15 cellular contexts compared by ENCODE assay signal in the genomic region with DNA sequence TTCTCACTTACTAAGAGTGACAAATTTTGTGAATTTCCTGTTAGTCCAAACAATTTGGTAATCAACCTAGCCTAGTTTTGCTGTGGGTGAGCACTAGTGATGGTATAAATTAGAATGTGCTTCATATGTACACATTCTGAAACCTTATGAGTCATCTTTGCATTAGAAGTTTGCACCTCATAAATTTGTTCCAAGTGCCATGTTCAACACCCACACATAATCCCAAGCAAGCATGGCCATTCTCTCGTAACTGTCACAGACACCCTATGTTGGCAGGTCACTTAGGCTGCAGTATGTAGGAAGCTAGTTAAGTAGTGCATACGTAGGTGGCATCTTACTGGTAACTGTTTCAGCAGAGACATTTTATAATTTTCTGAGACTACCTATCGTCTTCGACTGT. TPM values are rescaled to one million over a fixed set of nuclear protein-coding genes. Genes with fewer than 3 reads are reported as not detected.
DNase-seq lines count a peak whose midpoint lies in the region; ATAC-seq and TF ChIP-seq lines count a peak whose summit lies in the region.
"Had no signal": no experiment of that assay in that cellular context is flagged by ENCODE, and none has a peak within 500 bp of the region (broad histone marks: within the 10 kb centered on the region; RNA-seq: fewer than 3 reads in every experiment).

No MANE protein-coding gene starts in this region.

- intact Hi-C loops in psoas muscle (cut with DNase I): no loop called here

- no peaks in the 10 kb centered on the region for H3K27me3 ChIP-seq in psoas muscle (ENCODE audit: insufficient read depth in 3 of 3, low read length in 2 of 3)
- H3K27me3 ChIP-seq: SJCRH30, upper lobe of right lung had no signal

- no peak overlapping the region for H3K27ac ChIP-seq in psoas muscle
- H3K27ac ChIP-seq: SJCRH30, upper lobe of right lung had no signal

- 85 to 89% (median 88%) methylated on average over 4 of the region's 4 CpGs for WGBS in psoas muscle, 3 donors

- no peaks in the 10 kb centered on the region for H3K4me1 ChIP-seq in psoas muscle
- H3K4me1 ChIP-seq: SJCRH30, upper lobe of right lung had no signal

- H3K36me3 ChIP-seq in psoas muscle (ENCODE audit: insufficient read depth in 1 of 2, low read depth in 1 of 2): peaks cover 2 to 12% of the 10 kb centered on the region in 2 donors

- H3K4me1 Mint-ChIP-seq in stimulated activated naive B cell treated with anti-CD40 and anti-IgM and Interleukin-4, amounts not matched to agents 10 μg/mL and 1 μg/mL and 100 μg/mL, for 72 hours: no peaks in the 10 kb centered on the region
- H3K4me1 Mint-ChIP-seq: memory B cell had no signal

- H3K9me3 Mint-ChIP-seq in activated naive CD4-positive, alpha-beta T cell treated with anti-CD3 and anti-CD28 coated beads, Interleukin-2, amount 50 U/mL, for 72 hours: no peaks in the 10 kb centered on the region
- no peaks in the 10 kb centered on the region for H3K9me3 Mint-ChIP-seq in stimulated activated naive B cell treated with anti-CD40 and anti-IgM and Interleukin-4, amounts not matched to agents 10 μg/mL and 1 μg/mL and 100 μg/mL, for 72 hours
- H3K9me3 Mint-ChIP-seq: memory B cell had no signal

- peak in 2 of 3 donors; percentile 28 to 45 for DNase-seq in stimulated activated CD4-positive, alpha-beta T cell treated with anti-CD3 and anti-CD28 coated beads, Interleukin-12 subunit alpha, Interleukin-12 subunit beta, amount 100 ng/mL, for 48 hours (ENCODE audit: low read depth in 2 of 3, low spot score in 1 of 3)
- no peak for DNase-seq in stimulated activated CD4-positive, alpha-beta T cell treated with anti-CD3 and anti-CD28 coated beads, Interleukin-4, amount 100 ng/mL, for 1 hour
- no peak for DNase-seq in activated naive CD4-positive, alpha-beta T cell treated with anti-CD3 and anti-CD28 coated beads, Interleukin-2, amount 50 U/mL, for 72 hours (ENCODE audit: low spot score in 2 of 2)
- DNase-seq in stimulated activated naive B cell treated with anti-CD40 and anti-IgM and Interleukin-4, amounts not matched to agents 10 μg/mL and 1 μg/mL and 100 μg/mL, for 72 hours: no peak
- no peak for DNase-seq in COR-L47 (lab: John Stamatoyannopoulos, UW)
- no peak for DNase-seq in GM10266 (ENCODE audit: extremely low spot score)
- DNase-seq in psoas muscle: no peak
- DNase-seq: AML-193, hippocampal formation, NCI-H1105 treated with DMSO at 0.1 percent for 48 hours, posterior cingulate gyrus, SJCRH30, upper lobe of right lung had no signal

- peak overlapping the region in 1 of 2 donors; percentile 57 for H3K27ac Mint-ChIP-seq in activated naive CD4-positive, alpha-beta T cell treated with anti-CD3 and anti-CD28 coated beads, Interleukin-2, amount 50 U/mL, for 72 hours
- H3K27ac Mint-ChIP-seq in stimulated activated naive B cell treated with anti-CD40 and anti-IgM and Interleukin-4, amounts not matched to agents 10 μg/mL and 1 μg/mL and 100 μg/mL, for 72 hours: no peak overlapping the region

- no peak overlapping the region for H3K4me3 Mint-ChIP-seq in stimulated activated naive B cell treated with anti-CD40 and anti-IgM and Interleukin-4, amounts not matched to agents 10 μg/mL and 1 μg/mL and 100 μg/mL, for 72 hours
- H3K4me3 Mint-ChIP-seq: memory B cell had no signal

- H3K36me3 Mint-ChIP-seq in activated naive CD4-positive, alpha-beta T cell treated with anti-CD3 and anti-CD28 coated beads, Interleukin-2, amount 50 U/mL, for 72 hours: peaks cover 0 to 39% of the 10 kb centered on the region in 2 donors
- peaks cover 6 to 9% of the 10 kb centered on the region in 2 donors for H3K36me3 Mint-ChIP-seq in stimulated activated naive B cell treated with anti-CD40 and anti-IgM and Interleukin-4, amounts not matched to agents 10 μg/mL and 1 μg/mL and 100 μg/mL, for 72 hours

- H3K9me3 ChIP-seq in psoas muscle: no peaks in the 10 kb centered on the region
- H3K9me3 ChIP-seq: SJCRH30, upper lobe of right lung had no signal

- H3K4me3 ChIP-seq in psoas muscle: no peak overlapping the region
- H3K4me3 ChIP-seq: SJCRH30, upper lobe of right lung had no signal

- TF ChIP-seq CTCF in GM10266 (IDR thresholded peaks at IDR 0.05; ENCODE audit: control insufficient read depth, insufficient read depth, low read depth, missing control alignments) (no peak), psoas muscle (IDR thresholded peaks at IDR 0.05) (no peak)

- peak; percentile 45 for ATAC-seq in HG02798 (IDR thresholded peaks at IDR 0.05; ENCODE audit: poor library complexity, unreplicated experiment)
- peak; percentile 81 to 89 for ATAC-seq in activated naive CD4-positive, alpha-beta T cell treated with anti-CD3 and anti-CD28 coated beads, Interleukin-2, amount 50 U/mL, for 72 hours
- peak; percentile 33 to 65 for ATAC-seq in stimulated activated naive B cell treated with anti-CD40 and anti-IgM and Interleukin-4, amounts not matched to agents 10 μg/mL and 1 μg/mL and 100 μg/mL, for 72 hours (replicated peaks)
- no peak for ATAC-seq in psoas muscle
- ATAC-seq: upper lobe of right lung had no signal

- H3K27me3 Mint-ChIP-seq in stimulated activated naive B cell treated with anti-CD40 and anti-IgM and Interleukin-4, amounts not matched to agents 10 μg/mL and 1 μg/mL and 100 μg/mL, for 72 hours: no peaks in the 10 kb centered on the region
- H3K27me3 Mint-ChIP-seq: memory B cell had no signal

RNA-seq across cellular contexts. Expression of a gene that starts 46.9 kb away (rescaled TPM):
- total RNA-seq in activated naive CD4-positive, alpha-beta T cell treated with anti-CD3 and anti-CD28 coated beads, Interleukin-2, amount 50 U/mL, for 72 hours: 10 to 100 TPM; 45.2 to 63.9 TPM
- total RNA-seq in psoas muscle: 10 to 100 TPM in 2 of 4 donors, 1 to 10 TPM in 2; 5.1 to 16.9 (median 8.7) TPM
- 1 to 10 TPM; 2.6 to 7.9 (median 5.5) TPM for polyA plus RNA-seq in psoas muscle

Comparison
In these comparisons a context has a peak if more than half of its experiments do, and no peak if none do; other contexts are left out.
1. DNase-seq: peak in stimulated activated CD4-positive, alpha-beta T cell treated with anti-CD3 and anti-CD28 coated beads, Interleukin-12 subunit alpha, Interleukin-12 subunit beta, amount 100 ng/mL, for 48 hours (2 of 3); none in stimulated activated CD4-positive, alpha-beta T cell treated with anti-CD3 and anti-CD28 coated beads, Interleukin-4, amount 100 ng/mL, for 1 hour (single experiment), activated naive CD4-positive, alpha-beta T cell treated with anti-CD3 and anti-CD28 coated beads, Interleukin-2, amount 50 U/mL, for 72 hours (0 of 2), stimulated activated naive B cell treated with anti-CD40 and anti-IgM and Interleukin-4, amounts not matched to agents 10 μg/mL and 1 μg/mL and 100 μg/mL, for 72 hours (single experiment), COR-L47 (single experiment), GM10266 (single experiment) and psoas muscle (0 of 2).
2. ATAC-seq: peak in HG02798 (single experiment), activated naive CD4-positive, alpha-beta T cell treated with anti-CD3 and anti-CD28 coated beads, Interleukin-2, amount 50 U/mL, for 72 hours (2 of 2) and stimulated activated naive B cell treated with anti-CD40 and anti-IgM and Interleukin-4, amounts not matched to agents 10 μg/mL and 1 μg/mL and 100 μg/mL, for 72 hours (2 of 2); none in psoas muscle (0 of 4).